ENCODE assay signal across 10 cellular contexts in genomic region chr12:92340441-92341332, GRCh38.
DNase-seq lines count a peak whose midpoint lies in the region; ATAC-seq and TF ChIP-seq lines count a peak whose summit lies in the region.
"Had no signal": no experiment of that assay in that cellular context is flagged by ENCODE, and none has a peak within 500 bp of the region (broad histone marks: within the 10 kb centered on the region; RNA-seq: fewer than 3 reads in every experiment).

No MANE protein-coding gene starts in this region.

- H3K36me3 ChIP-seq in stomach, result no peaks in the 10 kb centered on the region

- peak overlapping the region in 1 of 5 donors; percentile 28 for H3K27ac ChIP-seq in stomach

- TF ChIP-seq CTCF in stomach (IDR thresholded peaks at IDR 0.05), result no peak

- H3K4me3 ChIP-seq in stomach, result peak overlapping the region in 2 of 4 donors; percentile 10 to 23

- intact Hi-C loops in stomach (cut with DNase I; ENCODE audit: low total_unique reads), result no loop called here

- H3K4me3 Mint-ChIP-seq in naive thymus-derived CD8-positive, alpha-beta T cell, result peak overlapping the region in 7 of 10 donors; percentile 11 to 76 (median 29)
- H3K4me3 Mint-ChIP-seq: neural crest cell had no signal

- peaks cover 15 to 28% (median 24%) of the 10 kb centered on the region in 4 donors for H3K4me1 Mint-ChIP-seq in naive thymus-derived CD8-positive, alpha-beta T cell
- H3K4me1 Mint-ChIP-seq: neural crest cell had no signal

- ATAC-seq in GM18505 (IDR thresholded peaks at IDR 0.05; ENCODE audit: unreplicated experiment) (peak; percentile 71), HG02884 (IDR thresholded peaks at IDR 0.05; ENCODE audit: unreplicated experiment) (peak; percentile 69)
- ATAC-seq in activated naive CD4-positive, alpha-beta T cell treated with anti-CD3 and anti-CD28 coated beads, Interleukin-2, amount 50 U/mL, for 72 hours, result peak; percentile 74 to 83
- ATAC-seq in naive thymus-derived CD8-positive, alpha-beta T cell, result peak; percentile 69 to 91

- H3K9me3 ChIP-seq in stomach, result no peaks in the 10 kb centered on the region

- no peak for DNase-seq in activated naive CD4-positive, alpha-beta T cell treated with anti-CD3 and anti-CD28 coated beads, Interleukin-2, amount 50 U/mL, for 72 hours (ENCODE audit: low spot score in 2 of 2)
- DNase-seq in naive thymus-derived CD8-positive, alpha-beta T cell, result no peak
- DNase-seq in DMS 273 treated with DMSO at 0.1 percent for 48 hours (lab: John Stamatoyannopoulos, UW), result no peak
- DNase-seq in GM19238 (ENCODE audit: insufficient read length, low spot score), result no peak
- no peak for DNase-seq in stomach
- DNase-seq in activated CD4-positive, alpha-beta T cell treated with anti-CD3 and anti-CD28 coated beads for 4 hours, result no peak
- DNase-seq: activated CD8-positive, alpha-beta memory T cell treated with anti-CD3 and anti-CD28 coated beads for 24 hours had no signal

- H3K9me3 Mint-ChIP-seq in activated naive CD4-positive, alpha-beta T cell treated with anti-CD3 and anti-CD28 coated beads, Interleukin-2, amount 50 U/mL, for 72 hours, result peaks cover 4% of the 10 kb centered on the region in 2 donors
- H3K9me3 Mint-ChIP-seq in naive thymus-derived CD8-positive, alpha-beta T cell, result peaks cover 0 to 6% (median 0%) of the 10 kb centered on the region in 9 donors
- H3K9me3 Mint-ChIP-seq: neural crest cell had no signal

- TF ChIP-seq EP300 in stomach (IDR thresholded peaks at IDR 0.05), result no peak

- peaks cover 0 to 21% (median 12%) of the 10 kb centered on the region in 4 donors for H3K4me1 ChIP-seq in stomach

- POLR2A ChIA-PET in naive thymus-derived CD8-positive, alpha-beta T cell (lab: Charles Lee), result interaction anchor here (0.9 to 1.1 kb wide), 3 partner anchors 15 to 63 kb away, joined by 3 to 4 read pairs (median 3); no protein-coding TSS in a partner anchor

- TF ChIP-seq POLR2A in GM18505 (IDR thresholded peaks at IDR 0.05; ENCODE audit: borderline replicate concordance, extremely low read depth, insufficient read depth, insufficient read length) (no peak), stomach (IDR thresholded peaks at IDR 0.05) (no peak)

- H3K27me3 Mint-ChIP-seq in naive thymus-derived CD8-positive, alpha-beta T cell, result no peaks in the 10 kb centered on the region

- WGBS in stomach, 5 donors, result 54 to 61% (median 58%) methylated on average over 8 of the region's 8 CpGs

- peak overlapping the region; percentile 6 to 73 for H3K27ac Mint-ChIP-seq in activated naive CD4-positive, alpha-beta T cell treated with anti-CD3 and anti-CD28 coated beads, Interleukin-2, amount 50 U/mL, for 72 hours
- H3K27ac Mint-ChIP-seq in naive thymus-derived CD8-positive, alpha-beta T cell, result peak overlapping the region in 9 of 10 donors; percentile 4 to 90 (median 36)

- H3K36me3 Mint-ChIP-seq in activated naive CD4-positive, alpha-beta T cell treated with anti-CD3 and anti-CD28 coated beads, Interleukin-2, amount 50 U/mL, for 72 hours, result no peaks in the 10 kb centered on the region
- H3K36me3 Mint-ChIP-seq in naive thymus-derived CD8-positive, alpha-beta T cell, result peaks cover 0 to under 1% (median 0%) of the 10 kb centered on the region in 3 donors

- H3K27me3 ChIP-seq in stomach, result no peaks in the 10 kb centered on the region
